25 cellular contexts compared by ENCODE assay signal in the genomic region with DNA sequence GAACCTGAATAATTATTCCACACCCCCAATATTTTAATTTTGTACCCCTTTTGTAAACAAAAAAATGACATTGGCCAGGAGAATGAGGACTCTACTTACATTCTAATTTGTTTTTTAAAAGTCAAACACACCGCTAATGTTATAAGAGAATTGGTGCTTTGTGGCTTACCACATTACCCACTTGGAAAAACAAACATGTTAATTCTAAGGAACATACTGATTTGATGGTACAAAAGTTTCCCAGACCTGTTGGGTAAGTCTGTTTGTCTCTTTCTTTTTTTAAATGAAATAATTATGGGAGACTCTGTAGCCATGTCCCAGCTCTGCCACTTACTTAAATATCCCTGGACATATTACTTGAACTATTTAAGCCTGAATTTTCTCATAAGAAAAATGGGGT.
"Had no signal": no experiment of that assay in that cellular context is flagged by ENCODE, and none has a peak within 500 bp of the region (broad histone marks: within the 10 kb centered on the region; RNA-seq: fewer than 3 reads in every experiment).

No MANE protein-coding gene starts in this region.

- DNase-seq: dermis blood vessel endothelial cell; effector memory CD8-positive, alpha-beta T cell; erythroblast; esophagus squamous epithelium; foreskin fibroblast; gastrocnemius medialis; head of caudate nucleus; kidney; mesenchymal stem cell; mucosa of descending colon; naive B cell; nephron progenitor cell; nucleus accumbens; posterior cingulate gyrus; right lobe of liver; stimulated activated CD4-positive, alpha-beta T cell treated with anti-CD3 and anti-CD28 coated beads, Interleukin-2, amount 100 ng/mL, for 24 hours; stimulated activated CD4-positive, alpha-beta T cell treated with anti-CD3 and anti-CD28 coated beads, Interleukin-4, amount 100 ng/mL, for 24 hours; stimulated activated naive CD4-positive, alpha-beta T cell treated with Interleukin-2 at 50 U/mL for 16 hours; stomach; testis; tibial artery had no signal

- H3K36me3 ChIP-seq: esophagus squamous epithelium, gastrocnemius medialis, right lobe of liver, stomach, tibial artery had no signal

- H3K4me3 ChIP-seq: coronary artery, esophagus squamous epithelium, gastrocnemius medialis, mucosa of descending colon, right lobe of liver, smooth muscle cell, stomach, testis, tibial artery had no signal

- ATAC-seq: effector memory CD8-positive, alpha-beta T cell; gastrocnemius medialis; left lobe of liver; mucosa of descending colon; right lobe of liver; stimulated activated effector memory CD8-positive, alpha-beta T cell treated with anti-CD3 and anti-CD28 coated beads, Interleukin-12 subunit alpha, Interleukin-12 subunit beta, amount 100 ng/mL, for 72 hours had no signal

- H3K27me3 ChIP-seq: gastrocnemius medialis, right lobe of liver, stomach, testis, tibial artery had no signal

- H3K4me2 ChIP-seq: smooth muscle cell had no signal

- H3K27ac ChIP-seq: coronary artery, esophagus squamous epithelium, right lobe of liver, stomach, testis, tibial artery had no signal

- H3K9me3 ChIP-seq: esophagus squamous epithelium, gastrocnemius medialis, mucosa of descending colon, right lobe of liver, stomach, testis, tibial artery had no signal

- H3K4me1 ChIP-seq: esophagus squamous epithelium, right lobe of liver, testis had no signal
